Comparison of ENCODE assay signal across 11 cellular contexts in genomic region chr1:212959266-212960220, GRCh38. TPM values are rescaled to one million over a fixed set of nuclear protein-coding genes. Genes with fewer than 3 reads are reported as not detected.
A peak's percentile ranks its signal among the peaks of the same experiment; 100 is the strongest.
DNase-seq lines count a peak whose midpoint lies in the region; ATAC-seq and TF ChIP-seq lines count a peak whose summit lies in the region.
"Had no signal": no experiment of that assay in that cellular context is flagged by ENCODE, and none has a peak within 500 bp of the region (broad histone marks: within the 10 kb centered on the region; RNA-seq: fewer than 3 reads in every experiment).

No MANE protein-coding gene starts in this region.

- no peaks in the 10 kb centered on the region for H3K27me3 ChIP-seq in BLaER1 treated with 17β-estradiol and CSF1 and Interleukin-3, amounts not matched to agents 10 nM and 100 nM
- H3K27me3 ChIP-seq in IMR-90 (ENCODE audit: control insufficient read depth, insufficient read depth, low read length), result no peaks in the 10 kb centered on the region
- no peaks in the 10 kb centered on the region for H3K27me3 ChIP-seq in thyroid gland

- H3K79me1 ChIP-seq in IMR-90 (ENCODE audit: low read depth in 1 of 2, low read length in 2 of 2), result no peaks in the 10 kb centered on the region; a peak in 1 of 4 replicates

- dilution Hi-C loops in IMR-90 (cut with HindIII; ENCODE audit: low sequenced_read_pairs, unreplicated experiment), result no loop called here

- H3K4ac ChIP-seq in IMR-90 (ENCODE audit: low read depth, low read length), result peak overlapping the region; percentile 16; the same call in 1 of the 2 replicates

- no peak for TF ChIP-seq RAD21 in IMR-90 (IDR thresholded peaks at IDR 0.05; ENCODE audit: low read length)

- no peak overlapping the region for H3K56ac ChIP-seq in IMR-90 (ENCODE audit: extremely low read depth, insufficient read depth, low read length)

- peaks cover 0 to 69% (median 38%) of the 10 kb centered on the region in 11 experiments; a peak in 16 of 22 replicates for H3K36me3 ChIP-seq in BLaER1 treated with 17β-estradiol and CSF1 and Interleukin-3, amounts not matched to agents 10 nM and 100 nM
- peaks cover 37% of the 10 kb centered on the region for H3K36me3 ChIP-seq in IMR-90 (ENCODE audit: control insufficient read depth, insufficient read depth, low read length)
- no peaks in the 10 kb centered on the region for H3K36me3 ChIP-seq in thyroid gland

- peak overlapping the region; percentile 34 for H2AFZ ChIP-seq in IMR-90 (replicated peaks; ENCODE audit: low read length, poor library complexity)

- no peak overlapping the region for H3K23ac ChIP-seq in IMR-90 (ENCODE audit: low read depth, low read length)

- H2AK5ac ChIP-seq in IMR-90 (ENCODE audit: low read depth, low read length), result no peak overlapping the region

- POLR2A ChIA-PET in IMR-90 (lab: Charles Lee; ENCODE audit: unreplicated experiment), result no interaction called here

- TF ChIP-seq POLR2A in IMR-90 (IDR thresholded peaks at IDR 0.05; ENCODE audit: low read depth, low read length) (no peak), thyroid gland (IDR thresholded peaks at IDR 0.05) (no peak)

- no peak overlapping the region for H3K14ac ChIP-seq in IMR-90 (replicated peaks; ENCODE audit: low read depth, low read length)

- H2BK5ac ChIP-seq in IMR-90 (ENCODE audit: low read depth, low read length, poor library complexity, severe bottlenecking), result no peak overlapping the region

- no peak for TF ChIP-seq CTCF in IMR-90 (conservative IDR thresholded peaks at IDR 0.05; ENCODE audit: low read depth, low read length)
- TF ChIP-seq CTCF in thyroid gland (IDR thresholded peaks at IDR 0.05), result no peak

- H2BK20ac ChIP-seq in IMR-90 (ENCODE audit: low read depth, low read length), result no peak overlapping the region

- in situ Hi-C loops in IMR-90 (cut with MboI; ENCODE audit: low sequenced_read_pairs), result no loop called here

- H4K20me1 ChIP-seq in BLaER1 treated with 17β-estradiol and CSF1 and Interleukin-3, amounts not matched to agents 10 nM and 100 nM, result no peaks in the 10 kb centered on the region
- no peaks in the 10 kb centered on the region for H4K20me1 ChIP-seq in IMR-90 (ENCODE audit: insufficient read depth, low read length)

- H3K27ac ChIP-seq in BLaER1 treated with 17β-estradiol and CSF1 and Interleukin-3, amounts not matched to agents 10 nM and 100 nM, result peak overlapping the region in 8 of 11 experiments; percentile 25 to 81 (median 72); a peak in 14 of 22 replicates
- no peak overlapping the region for H3K27ac ChIP-seq in IMR-90 (ENCODE audit: insufficient read depth, low read length)
- H3K27ac ChIP-seq in thyroid gland, result no peak overlapping the region

- no TSS peak for BruUV-seq in IMR-90 (replicated peaks; lab: Mats Ljungman, UMichigan)

- H3K4me2 ChIP-seq in BLaER1 treated with 17β-estradiol and CSF1 and Interleukin-3, amounts not matched to agents 10 nM and 100 nM, result peak overlapping the region; percentile 54 to 92 (median 85)
- no peak overlapping the region for H3K4me2 ChIP-seq in IMR-90 (ENCODE audit: low read depth, low read length)

- CTCF ChIA-PET in IMR-90 (lab: Yijun Ruan, JAX), result no interaction called here

- no peaks in the 10 kb centered on the region for H3K9me3 ChIP-seq in BLaER1 treated with 17β-estradiol and CSF1 and Interleukin-3, amounts not matched to agents 10 nM and 100 nM (replicated peaks in 1 of 11)
- H3K9me3 ChIP-seq in IMR-90 (ENCODE audit: control insufficient read depth, insufficient read depth, low read length) (no peaks in the 10 kb centered on the region), thyroid gland (no peaks in the 10 kb centered on the region)

- no peak overlapping the region for H4K91ac ChIP-seq in IMR-90 (ENCODE audit: insufficient read depth, low read depth, low read length)

- peak overlapping the region in 7 of 11 experiments; percentile 36 to 71 (median 48); a peak in 13 of 22 replicates for H3K9ac ChIP-seq in BLaER1 treated with 17β-estradiol and CSF1 and Interleukin-3, amounts not matched to agents 10 nM and 100 nM
- no peak overlapping the region for H3K9ac ChIP-seq in IMR-90 (ENCODE audit: low read depth, low read length)

- no peak overlapping the region for H2AK9ac ChIP-seq in IMR-90 (replicated peaks; ENCODE audit: low read depth, low read length, poor library complexity)

- no peak overlapping the region for H2BK15ac ChIP-seq in IMR-90 (ENCODE audit: low read depth, low read length)

- H3K9me1 ChIP-seq in IMR-90 (ENCODE audit: insufficient read depth, low read length), result peaks cover 6% of the 10 kb centered on the region

- intact Hi-C loops in IMR-90 (cut with micrococcal nuclease), result no loop called here
- intact Hi-C loops in thyroid gland (cut with DNase I), result no loop called here

- WGBS in IMR-90 (ENCODE audit: extremely low coverage in 2 of 2, insufficient read length in 1 of 2), 2 experiments, result 98% methylated on average over 6 of the region's 18 CpGs; no CpG with 5 or more reads in 1 of the 2 experiments
- WGBS in thyroid gland, 2 donors, result 77 to 79% methylated on average over 16 to 17 of the region's 18 CpGs

- DNase-seq in IMR-90, result no peak
- no peak for DNase-seq in T-helper 1 cell
- DNase-seq in NK-92 (lab: John Stamatoyannopoulos, UW; ENCODE audit: unreplicated experiment), result no peak
- no peak for DNase-seq in NCI-H226
- no peak for DNase-seq in thyroid gland
- DNase-seq: ACHN; activated CD4-positive, CD25-positive, alpha-beta regulatory T cell; OCI-M1 had no signal

- H3K18ac ChIP-seq in IMR-90 (ENCODE audit: low read depth, low read length), result no peak overlapping the region

- H4K5ac ChIP-seq in IMR-90 (ENCODE audit: low read depth, low read length), result no peak overlapping the region

- peaks cover 23 to 65% (median 52%) of the 10 kb centered on the region in 10 experiments for H3K4me1 ChIP-seq in BLaER1 treated with 17β-estradiol and CSF1 and Interleukin-3, amounts not matched to agents 10 nM and 100 nM
- H3K4me1 ChIP-seq in IMR-90 (ENCODE audit: control insufficient read depth, insufficient read depth, low read length), result peaks cover 5% of the 10 kb centered on the region
- no peaks in the 10 kb centered on the region for H3K4me1 ChIP-seq in thyroid gland

- no peak overlapping the region for H2BK120ac ChIP-seq in IMR-90 (ENCODE audit: low read depth, low read length)

- H3K4me3 ChIP-seq in BLaER1 treated with 17β-estradiol and CSF1 and Interleukin-3, amounts not matched to agents 10 nM and 100 nM, result peak overlapping the region in 2 of 10 experiments; percentile 9 to 28; a peak in 2 of 20 replicates
- no peak overlapping the region for H3K4me3 ChIP-seq in IMR-90 (ENCODE audit: insufficient read depth, low read depth, low read length)
- no peak overlapping the region for H3K4me3 ChIP-seq in thyroid gland (replicated peaks in 1 of 3)

- H4K8ac ChIP-seq in IMR-90 (ENCODE audit: low read depth in 2 of 2, low read length in 2 of 2), result no peak overlapping the region

- peak; percentile 78 for ATAC-seq in GM19328 (IDR thresholded peaks at IDR 0.05; ENCODE audit: unreplicated experiment)
- peak; percentile 74 for ATAC-seq in HG02852 (IDR thresholded peaks at IDR 0.05; ENCODE audit: unreplicated experiment)
- no peak for ATAC-seq in IMR-90 (ENCODE audit: low read depth)

TF ChIP-seq in IMR-90, 13 proteins besides CTCF, POLR2A, EP300 and RAD21:
- no peak for TF ChIP-seq CEBPB (IDR thresholded peaks at IDR 0.05; ENCODE audit: low read depth, low read length)
- no peak for TF ChIP-seq MAZ (IDR thresholded peaks at IDR 0.05; ENCODE audit: borderline replicate concordance, low read depth, low read length)
- TF ChIP-seq BHLHE40 (IDR thresholded peaks at IDR 0.05; ENCODE audit: low read depth, low read length), result no peak
- no peak for TF ChIP-seq NFE2L2 (IDR thresholded peaks at IDR 0.05; ENCODE audit: low read depth, low read length)
- no peak for TF ChIP-seq RCOR1 (IDR thresholded peaks at IDR 0.05; ENCODE audit: insufficient replicate concordance, low read length)
- no peak for TF ChIP-seq CHD1 (IDR thresholded peaks at IDR 0.05; ENCODE audit: low read depth, low read length)

RNA-seq across cellular contexts. Expression of gene VASH2, which starts 9.2 kb away (rescaled TPM):
- 0.83 and 0.90 TPM in 2 replicates for total RNA-seq in IMR-90 (2012; rRNA removed)
- 1.1 and 1.2 TPM in 2 replicates for polyA plus RNA-seq in IMR-90 (2012; rRNA removed)
- polyA plus RNA-seq in IMR-90 (2012; cell fraction: cytosol; rRNA removed), result 0.82 and 1.0 TPM in 2 replicates
- 0.92 and 2.2 TPM in 2 replicates for polyA plus RNA-seq in IMR-90 (2012; cell fraction: nucleus; rRNA removed; ENCODE audit: low replicate concordance)
- 1 to 10 TPM in 2 of 4 donors, under 1 TPM in 2; 0.24 to 2.0 (median 1.1) TPM for total RNA-seq in thyroid gland

RNA-seq across cellular contexts. Expression of gene ANGEL2, which starts 56.1 kb away (rescaled TPM):
- total RNA-seq in IMR-90 (2012; rRNA removed), result 44.1 and 49.2 TPM in 2 replicates
- 10.6 and 13.4 TPM in 2 replicates for polyA plus RNA-seq in IMR-90 (2012; rRNA removed)
- 5.2 and 5.8 TPM in 2 replicates for polyA plus RNA-seq in IMR-90 (2012; cell fraction: cytosol; rRNA removed)
- 7.3 and 32.8 TPM in 2 replicates for polyA plus RNA-seq in IMR-90 (2012; cell fraction: nucleus; rRNA removed; ENCODE audit: low replicate concordance)
- total RNA-seq in thyroid gland, result 10 to 100 TPM; 46.7 to 77.8 (median 65.7) TPM

Comparison
In these comparisons a context has a peak if more than half of its experiments do, and no peak if none do; other contexts are left out.
1. H3K27ac ChIP-seq: peak in BLaER1 treated with 17β-estradiol and CSF1 and Interleukin-3, amounts not matched to agents 10 nM and 100 nM (8 of 11); none in IMR-90 (single experiment) and thyroid gland (0 of 3).